ENCODE assay signal across 15 cellular contexts in genomic region chr15:62584301-62585235, GRCh38.
DNase-seq lines count a peak whose midpoint lies in the region; ATAC-seq and TF ChIP-seq lines count a peak whose summit lies in the region.
"Had no signal": no experiment of that assay in that cellular context is flagged by ENCODE, and none has a peak within 500 bp of the region (broad histone marks: within the 10 kb centered on the region; RNA-seq: fewer than 3 reads in every experiment).

No MANE protein-coding gene starts in this region.

- no peak for DNase-seq in adipocyte (ENCODE audit: low read depth)
- DNase-seq in right atrium auricular region (ENCODE audit: low spot score), result no peak
- DNase-seq in left lobe of liver (ENCODE audit: low spot score), result no peak
- no peak for DNase-seq in NCI-H146 treated with DMSO at 0.1 percent for 48 hours (lab: John Stamatoyannopoulos, UW; ENCODE audit: unreplicated experiment)
- no peak for DNase-seq in lower leg skin (ENCODE audit: low spot score in 2 of 2)
- DNase-seq in SW480 (ENCODE audit: low spot score), result no peak
- DNase-seq: CD8-positive, alpha-beta T cell; DMS79 treated with DMSO at 0.1 percent for 48 hours; NCI-H2029; NCI-H2171; NCI-H446 treated with DMSO at 0.1 percent for 48 hours; NCI-H748 treated with DMSO at 0.1 percent for 48 hours had no signal

- H3K27me3 ChIP-seq in adipocyte (replicated peaks; ENCODE audit: control insufficient read depth, insufficient read depth, low read length) (no peaks in the 10 kb centered on the region), right atrium auricular region (no peaks in the 10 kb centered on the region), subcutaneous abdominal adipose tissue (ENCODE audit: control insufficient read depth in 5 of 5, insufficient read depth in 4 of 5, low read length in 5 of 5) (no peaks in the 10 kb centered on the region)
- H3K27me3 ChIP-seq: BLaER1 had no signal

- H3K4me3 ChIP-seq in adipocyte (ENCODE audit: low read length) (peak overlapping the region; percentile 23), right atrium auricular region (no peak overlapping the region), subcutaneous abdominal adipose tissue (ENCODE audit: low read depth in 1 of 5, low read length in 5 of 5) (no peak overlapping the region), lower leg skin (ENCODE audit: low read depth, poor library complexity, severe bottlenecking) (no peak overlapping the region)
- H3K4me3 ChIP-seq: BLaER1, PC-9 had no signal

- ATAC-seq in left lobe of liver, result no peak
- ATAC-seq: CD8-positive, alpha-beta T cell had no signal

- intact Hi-C loops in lower leg skin (cut with DNase I; ENCODE audit: low total_unique reads), result no loop called here

- H3K9me3 ChIP-seq in adipocyte (ENCODE audit: control insufficient read depth, low read length), result no peaks in the 10 kb centered on the region
- no peaks in the 10 kb centered on the region for H3K9me3 ChIP-seq in right atrium auricular region
- H3K9me3 ChIP-seq in subcutaneous abdominal adipose tissue (ENCODE audit: control insufficient read depth in 5 of 5, low read length in 5 of 5), result no peaks in the 10 kb centered on the region
- H3K9me3 ChIP-seq: BLaER1 had no signal

- peaks cover 10% of the 10 kb centered on the region for H3K36me3 ChIP-seq in adipocyte (ENCODE audit: control insufficient read depth, insufficient read depth, low read length, severe bottlenecking)
- H3K36me3 ChIP-seq in right atrium auricular region, result no peaks in the 10 kb centered on the region
- H3K36me3 ChIP-seq in subcutaneous abdominal adipose tissue (ENCODE audit: control insufficient read depth in 5 of 5, insufficient read depth in 5 of 5, low read length in 5 of 5), result peaks cover 0 to 4% (median 0%) of the 10 kb centered on the region in 5 donors
- H3K36me3 ChIP-seq: BLaER1 had no signal

- WGBS in lower leg skin, 2 donors, result 57 to 66% methylated on average over 7 of the region's 7 CpGs

- no peak for TF ChIP-seq POLR2A in lower leg skin (IDR thresholded peaks at IDR 0.05)

- TF ChIP-seq CTCF in right atrium auricular region (IDR thresholded peaks at IDR 0.05) (no peak), lower leg skin (IDR thresholded peaks at IDR 0.05) (no peak)

- H3K9ac ChIP-seq in adipocyte (ENCODE audit: low read length) (peak overlapping the region; percentile 47), subcutaneous abdominal adipose tissue (ENCODE audit: low read length in 5 of 5) (no peak overlapping the region)
- H3K9ac ChIP-seq: BLaER1 had no signal

- peaks cover 36% of the 10 kb centered on the region for H3K4me1 ChIP-seq in adipocyte (ENCODE audit: control insufficient read depth, insufficient read depth, low read length)
- H3K4me1 ChIP-seq in right atrium auricular region, result peaks cover 0 to 6% of the 10 kb centered on the region in 2 donors
- peaks cover 3 to 41% (median 30%) of the 10 kb centered on the region in 5 donors for H3K4me1 ChIP-seq in subcutaneous abdominal adipose tissue (ENCODE audit: control insufficient read depth in 5 of 5, insufficient read depth in 5 of 5, low read length in 5 of 5)

- H3K27ac ChIP-seq in right atrium auricular region, result peak overlapping the region; percentile 10 to 64
- peak overlapping the region; percentile 37 for H3K27ac ChIP-seq in subcutaneous abdominal adipose tissue (ENCODE audit: low read depth, low read length)
- H3K27ac ChIP-seq: BLaER1, PC-9 had no signal
